14 cellular contexts compared by ENCODE assay signal in genomic region chr3:59101091-59101738, GRCh38. TPM values are rescaled to one million over a fixed set of nuclear protein-coding genes. Genes with fewer than 3 reads are reported as not detected.
DNase-seq lines count a peak whose midpoint lies in the region; ATAC-seq and TF ChIP-seq lines count a peak whose summit lies in the region.
"Had no signal": no experiment of that assay in that cellular context is flagged by ENCODE, and none has a peak within 500 bp of the region (broad histone marks: within the 10 kb centered on the region; RNA-seq: fewer than 3 reads in every experiment).

No MANE protein-coding gene starts in this region.

- POLR2A ChIA-PET in MCF 10A (lab: Yijun Ruan, JAX): interaction anchor here (0.6 to 1.0 kb wide), 5 partner anchors 10 to 1738 kb away, joined by 3 to 5 read pairs (median 3); no protein-coding TSS in a partner anchor

- TF ChIP-seq POLR2A in breast epithelium (IDR thresholded peaks at IDR 0.05): no peak
- TF ChIP-seq POLR2A in sigmoid colon (IDR thresholded peaks at IDR 0.05): no peak

- H3K9me3 ChIP-seq in breast epithelium: peaks cover 4 to 7% of the 10 kb centered on the region in 2 donors
- H3K9me3 ChIP-seq in sigmoid colon: peaks cover 0 to 3% (median 0%) of the 10 kb centered on the region in 4 donors
- H3K9me3 ChIP-seq: adrenal gland had no signal

- peaks cover 23% of the 10 kb centered on the region for H3K9me3 Mint-ChIP-seq in MCF 10A (ENCODE audit: unreplicated experiment)

- no peak for ATAC-seq in GM21367 (IDR thresholded peaks at IDR 0.05; ENCODE audit: unreplicated experiment)
- ATAC-seq: natural killer cell had no signal

- no peak overlapping the region for H3K4me3 ChIP-seq in breast epithelium
- H3K4me3 ChIP-seq in sigmoid colon: no peak overlapping the region
- H3K4me3 ChIP-seq: adrenal gland had no signal

- no peaks in the 10 kb centered on the region for H3K4me1 ChIP-seq in breast epithelium
- H3K4me1 ChIP-seq in sigmoid colon: peaks cover 0 to 10% (median 3%) of the 10 kb centered on the region in 4 donors
- H3K4me1 ChIP-seq: adrenal gland had no signal

- H3K27ac Mint-ChIP-seq in MCF 10A (ENCODE audit: low read depth, unreplicated experiment): peak overlapping the region; percentile 4
- H3K27ac Mint-ChIP-seq: natural killer cell had no signal

- H3K27me3 ChIP-seq in breast epithelium (no peaks in the 10 kb centered on the region), sigmoid colon (no peaks in the 10 kb centered on the region)
- H3K27me3 ChIP-seq: adrenal gland had no signal

- H3K36me3 ChIP-seq in breast epithelium: no peaks in the 10 kb centered on the region
- no peaks in the 10 kb centered on the region for H3K36me3 ChIP-seq in sigmoid colon
- H3K36me3 ChIP-seq: adrenal gland had no signal

- TF ChIP-seq CTCF in MCF 10A (IDR thresholded peaks at IDR 0.05; ENCODE audit: unreplicated experiment): no peak
- no peak for TF ChIP-seq CTCF in breast epithelium (IDR thresholded peaks at IDR 0.05)
- TF ChIP-seq CTCF in sigmoid colon (IDR thresholded peaks at IDR 0.05): no peak

- peaks cover 6% of the 10 kb centered on the region for H3K4me1 Mint-ChIP-seq in MCF 10A (ENCODE audit: insufficient read depth, unreplicated experiment)
- H3K4me1 Mint-ChIP-seq: natural killer cell had no signal

- H3K36me3 Mint-ChIP-seq in MCF 10A (ENCODE audit: insufficient read depth, unreplicated experiment): peaks cover 7% of the 10 kb centered on the region
- H3K36me3 Mint-ChIP-seq: natural killer cell had no signal

- CTCF ChIA-PET in MCF 10A (lab: Yijun Ruan, JAX): interaction anchor here (0.6 to 2.2 kb wide), 4 partner anchors 16 to 50 kb away, joined by 3 to 5 read pairs (median 4); no protein-coding TSS in a partner anchor

- H3K4me3 Mint-ChIP-seq in MCF 10A (ENCODE audit: unreplicated experiment): no peak overlapping the region
- H3K4me3 Mint-ChIP-seq: natural killer cell had no signal

- DNase-seq in MCF 10A (ENCODE audit: unreplicated experiment) (peak; percentile 79), breast epithelium (ENCODE audit: low spot score in 2 of 2) (no peak), amniotic stem cell (lab: John Stamatoyannopoulos, UW) (peak; percentile 79), glomerular visceral epithelial cell (ENCODE audit: extremely low spot score) (peak; percentile 1), stromal cell of bone marrow (ENCODE audit: low read depth) (peak; percentile 72), NCI-H128 (lab: John Stamatoyannopoulos, UW; ENCODE audit: unreplicated experiment) (no peak), sigmoid colon (no peak)
- DNase-seq: activated CD4-positive, alpha-beta T cell treated with anti-CD3 and anti-CD28 coated beads, Interleukin-2, amount 50 U/mL, for 4 hours; dermis blood vessel endothelial cell; natural killer cell; stimulated activated CD4-positive, alpha-beta T cell treated with anti-CD3 and anti-CD28 coated beads, Interleukin-2, amount 100 ng/mL, for 24 hours had no signal

- BruUV-seq in MCF 10A (replicated peaks; lab: Mats Ljungman, UMichigan): no TSS peak

- intact Hi-C loops in MCF 10A (cut with micrococcal nuclease) (no loop called here), breast epithelium (cut with DNase I; ENCODE audit: low total_unique reads) (no loop called here), sigmoid colon (cut with DNase I) (no loop called here)

- no peak overlapping the region for H3K27ac ChIP-seq in breast epithelium
- H3K27ac ChIP-seq in sigmoid colon: no peak overlapping the region
- H3K27ac ChIP-seq: 22Rv1, adrenal gland had no signal

- no peak for TF ChIP-seq EP300 in sigmoid colon (IDR thresholded peaks at IDR 0.05)

- WGBS in sigmoid colon, 2 donors: 95% methylated on average over 4 of the region's 4 CpGs

- no peaks in the 10 kb centered on the region for H3K27me3 Mint-ChIP-seq in MCF 10A (ENCODE audit: insufficient read depth, unreplicated experiment)

RNA-seq across cellular contexts. Expression of gene CFAP20DC, which starts 51.4 kb away (rescaled TPM):
- total RNA-seq in MCF 10A (2022): 1.1 and 1.5 TPM in 2 replicates
- total RNA-seq in breast epithelium: 1 to 10 TPM in 2 of 3 donors, under 1 TPM in 1; 0.44 to 3.3 (median 2.4) TPM
- under 1 TPM; under 0.01 to 0.49 (median 0.27) TPM for total RNA-seq in sigmoid colon
- under 1 TPM in 2 of 3 donors, not detected in 1; 0.46 to 0.83 TPM for polyA plus RNA-seq in sigmoid colon

Comparison
In these comparisons a context has a peak if more than half of its experiments do, and no peak if none do; other contexts are left out.
1. DNase-seq: peak in MCF 10A (single experiment), amniotic stem cell (single experiment), glomerular visceral epithelial cell (single experiment) and stromal cell of bone marrow (single experiment); none in breast epithelium (0 of 2), NCI-H128 (single experiment) and sigmoid colon (single experiment).